ENCODE assay signal across 21 cellular contexts in genomic region chr2:120930236-120930635, GRCh38.
"Had no signal": no experiment of that assay in that cellular context is flagged by ENCODE, and none has a peak within 500 bp of the region (broad histone marks: within the 10 kb centered on the region; RNA-seq: fewer than 3 reads in every experiment).

No MANE protein-coding gene starts in this region.

- H3K27ac ChIP-seq: dorsolateral prefrontal cortex, gastrocnemius medialis, heart right ventricle, psoas muscle, right lobe of liver, testis, tibial nerve, upper lobe of right lung, vagina had no signal

- H3K4me3 Mint-ChIP-seq: mesothelial cell of epicardium; nephron; stimulated activated naive B cell treated with anti-CD40 and anti-IgM and Interleukin-4, amounts not matched to agents 10 μg/mL and 1 μg/mL and 100 μg/mL, for 72 hours; stimulated activated naive CD8-positive, alpha-beta T cell treated with anti-CD3 and anti-CD28 coated beads, Interleukin-15, amount 100 ng/mL, for 72 hours had no signal

- H3K4me1 Mint-ChIP-seq: stimulated activated naive B cell treated with anti-CD40 and anti-IgM and Interleukin-4, amounts not matched to agents 10 μg/mL and 1 μg/mL and 100 μg/mL, for 72 hours; stimulated activated naive CD8-positive, alpha-beta T cell treated with anti-CD3 and anti-CD28 coated beads, Interleukin-15, amount 100 ng/mL, for 72 hours had no signal

- H3K9me3 Mint-ChIP-seq: mesothelial cell of epicardium; stimulated activated naive CD8-positive, alpha-beta T cell treated with anti-CD3 and anti-CD28 coated beads, Interleukin-15, amount 100 ng/mL, for 72 hours had no signal

- H3K4me1 ChIP-seq: right lobe of liver had no signal

- H3K27ac Mint-ChIP-seq: mesothelial cell of epicardium; stimulated activated naive B cell treated with anti-CD40 and anti-IgM and Interleukin-4, amounts not matched to agents 10 μg/mL and 1 μg/mL and 100 μg/mL, for 72 hours; stimulated activated naive CD8-positive, alpha-beta T cell treated with anti-CD3 and anti-CD28 coated beads, Interleukin-15, amount 100 ng/mL, for 72 hours had no signal

- H3K4me3 ChIP-seq: dorsolateral prefrontal cortex, gastrocnemius medialis, heart right ventricle, psoas muscle, right lobe of liver, testis, tibial nerve, upper lobe of right lung, vagina had no signal

- DNase-seq: cortex of kidney; dorsolateral prefrontal cortex; effector CD8-positive, alpha-beta T cell; gastrocnemius medialis; heart right ventricle; hypothalamus; mammary epithelial cell; psoas muscle; retina; right lobe of liver; stimulated activated CD4-positive, alpha-beta T cell treated with anti-CD3 and anti-CD28 coated beads, Interleukin-2, amount 100 ng/mL, for 24 hours; stimulated activated CD4-positive, alpha-beta T cell treated with anti-CD3 and anti-CD28 coated beads, Interleukin-4, amount 100 ng/mL, for 4 hours; stimulated activated naive B cell treated with anti-CD40 and anti-IgM and Interleukin-4, amounts not matched to agents 10 μg/mL and 1 μg/mL and 100 μg/mL, for 72 hours; stimulated activated naive CD8-positive, alpha-beta T cell treated with anti-CD3 and anti-CD28 coated beads, Interleukin-15, amount 100 ng/mL, for 72 hours; testis; upper lobe of right lung had no signal

- H3K27me3 ChIP-seq: gastrocnemius medialis, right lobe of liver, testis, tibial nerve, upper lobe of right lung, vagina had no signal

- H3K9me3 ChIP-seq: gastrocnemius medialis, psoas muscle, right lobe of liver, testis, upper lobe of right lung, vagina had no signal

- H3K36me3 ChIP-seq: gastrocnemius medialis, heart right ventricle, right lobe of liver, upper lobe of right lung, vagina had no signal

- H3K36me3 Mint-ChIP-seq: stimulated activated naive B cell treated with anti-CD40 and anti-IgM and Interleukin-4, amounts not matched to agents 10 μg/mL and 1 μg/mL and 100 μg/mL, for 72 hours had no signal

- H3K27me3 Mint-ChIP-seq: stimulated activated naive B cell treated with anti-CD40 and anti-IgM and Interleukin-4, amounts not matched to agents 10 μg/mL and 1 μg/mL and 100 μg/mL, for 72 hours; stimulated activated naive CD8-positive, alpha-beta T cell treated with anti-CD3 and anti-CD28 coated beads, Interleukin-15, amount 100 ng/mL, for 72 hours had no signal

- FAIRE-seq: endometrium had no signal
